In genomic region chr2:110083162-110083561, GRCh38 we compare ENCODE assay signal across 7 cellular contexts. TPM values are rescaled to one million over a fixed set of nuclear protein-coding genes. Genes with fewer than 3 reads are reported as not detected.
"Had no signal": no experiment of that assay in that cellular context is flagged by ENCODE, and none has a peak within 500 bp of the region (broad histone marks: within the 10 kb centered on the region; RNA-seq: fewer than 3 reads in every experiment).

No MANE protein-coding gene starts in this region.

RNA-seq across cellular contexts. Expression of gene MALL, which starts 32.5 kb away (rescaled TPM):
- total RNA-seq: activated B cell treated with CpG ODN at 0.5 μM for 24 hours; activated CD4-positive, alpha-beta memory T cell treated with anti-CD3 and anti-CD28 coated beads, Interleukin-2, amount 10 ng/mL, durations not matched to agents 7 days and 5 days; activated CD8-positive, alpha-beta memory T cell treated with anti-CD3 and anti-CD28 coated beads, Interleukin-2, amount 10 ng/mL, durations not matched to agents 7 days and 5 days; activated CD8-positive, alpha-beta T cell treated with anti-CD3 and anti-CD28 coated beads for 36 hours; activated CD8-positive, alpha-beta T cell treated with anti-CD3 and anti-CD28 coated beads, Interleukin-2, amount 10 ng/mL, durations not matched to agents 7 days and 5 days; T-helper 1 cell treated with Interleukin-12 subunit alpha and Interleukin-12 subunit beta and Interleukin-4 antibody, amounts not matched to agents 30 ng/mL and 1 ng/mL, for 36 hours; T-helper 2 cell treated with Interferon-gamma antibody and Interleukin-4, amounts not matched to agents 100 ng/mL and 5 ng/mL, for 36 hours had no signal
